ENCODE assay signal across 11 cellular contexts in genomic region chr3:127961963-127962362, GRCh38. TPM values are rescaled to one million over a fixed set of nuclear protein-coding genes. Genes with fewer than 3 reads are reported as not detected.
DNase-seq lines count a peak whose midpoint lies in the region; ATAC-seq, FAIRE-seq and TF ChIP-seq lines count a peak whose summit lies in the region.
"Had no signal": no experiment of that assay in that cellular context is flagged by ENCODE, and none has a peak within 500 bp of the region (broad histone marks: within the 10 kb centered on the region; RNA-seq: fewer than 3 reads in every experiment).

No MANE protein-coding gene starts in this region.

- H3K27me3 ChIP-seq in colonic mucosa = no peaks in the 10 kb centered on the region
- no peaks in the 10 kb centered on the region for H3K27me3 ChIP-seq in pancreas
- H3K27me3 ChIP-seq: ovary had no signal

- peak; percentile 29 to 57 (median 45) for ATAC-seq in pancreas
- ATAC-seq in HG02623 (IDR thresholded peaks at IDR 0.05; ENCODE audit: unreplicated experiment) = no peak
- ATAC-seq in SK-N-SH treated with all-trans-retinoic acid at 6 μM for 48 hours = no peak
- ATAC-seq in GM21619 (IDR thresholded peaks at IDR 0.05; ENCODE audit: unreplicated experiment) = no peak

- H3K36me3 ChIP-seq in colonic mucosa = no peaks in the 10 kb centered on the region
- no peaks in the 10 kb centered on the region for H3K36me3 ChIP-seq in pancreas
- H3K36me3 ChIP-seq: ovary had no signal

- H3K4me1 ChIP-seq in colonic mucosa (no peaks in the 10 kb centered on the region), pancreas (no peaks in the 10 kb centered on the region)

- H3K9me3 ChIP-seq in colonic mucosa (no peaks in the 10 kb centered on the region), pancreas (no peaks in the 10 kb centered on the region)
- H3K9me3 ChIP-seq: ovary had no signal

- no peak overlapping the region for H3K9ac ChIP-seq in colonic mucosa (ENCODE audit: low read depth in 2 of 2, low read length in 2 of 2)

- FAIRE-seq in pancreas (lab: Jason Lieb, UNC) = no peak

- TF ChIP-seq CTCF in colonic mucosa (IDR thresholded peaks at IDR 0.05) = no peak
- no peak for TF ChIP-seq CTCF in pancreas (IDR thresholded peaks at IDR 0.05)

- WGBS in pancreas, 2 donors = 71 to 78% methylated on average over 4 of the region's 4 CpGs

- DNase-seq in NCI-H82 (lab: John Stamatoyannopoulos, UW) (peak; percentile 34), NCI-H82 treated with DMSO at 0.1 percent for 48 hours (lab: John Stamatoyannopoulos, UW; ENCODE audit: unreplicated experiment) (no peak), NCI-H146 (lab: John Stamatoyannopoulos, UW) (peak; percentile 61), colonic mucosa (peak; percentile 27), pancreas (no peak)
- DNase-seq: GOT3, MV-4-11, ovary had no signal

- no peak overlapping the region for H3K4me3 ChIP-seq in colonic mucosa
- H3K4me3 ChIP-seq in pancreas = no peak overlapping the region
- H3K4me3 ChIP-seq: ovary had no signal

- intact Hi-C loops in colonic mucosa (cut with DNase I) (no loop called here), pancreas (cut with DNase I) (loop anchor here in 1 of 3 donors (10.0 kb wide), 1 partner anchor 307 kb away; no protein-coding TSS in a partner anchor)

- no peak overlapping the region for H3K27ac ChIP-seq in colonic mucosa
- H3K27ac ChIP-seq in pancreas = no peak overlapping the region
- H3K27ac ChIP-seq: ovary had no signal

TF ChIP-seq in SK-N-SH treated with all-trans-retinoic acid at 6 μM for 48 hours, 23 proteins besides CTCF, POLR2A, EP300 and RAD21:
- TF ChIP-seq, protein P1, sequence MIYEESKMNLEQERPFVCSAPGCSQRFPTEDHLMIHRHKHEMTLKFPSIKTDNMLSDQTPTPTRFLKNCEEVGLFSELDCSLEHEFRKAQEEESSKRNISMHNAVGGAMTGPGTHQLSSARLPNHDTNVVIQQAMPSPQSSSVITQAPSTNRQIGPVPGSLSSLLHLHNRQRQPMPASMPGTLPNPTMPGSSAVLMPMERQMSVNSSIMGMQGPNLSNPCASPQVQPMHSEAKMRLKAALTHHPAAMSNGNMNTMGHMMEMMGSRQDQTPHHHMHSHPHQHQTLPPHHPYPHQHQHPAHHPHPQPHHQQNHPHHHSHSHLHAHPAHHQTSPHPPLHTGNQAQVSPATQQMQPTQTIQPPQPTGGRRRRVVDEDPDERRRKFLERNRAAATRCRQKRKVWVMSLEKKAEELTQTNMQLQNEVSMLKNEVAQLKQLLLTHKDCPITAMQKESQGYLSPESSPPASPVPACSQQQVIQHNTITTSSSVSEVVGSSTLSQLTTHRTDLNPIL (CRISPR knock-in tag; IDR thresholded peaks at IDR 0.05; ENCODE audit: low read depth) = no peak
- no peak for TF ChIP-seq ZNF70 (CRISPR knock-in tag; IDR thresholded peaks at IDR 0.05)
- TF ChIP-seq PPARA (CRISPR knock-in tag; IDR thresholded peaks at IDR 0.05; ENCODE audit: borderline replicate concordance) = no peak
- no peak for TF ChIP-seq OSR1 (CRISPR knock-in tag; IDR thresholded peaks at IDR 0.05)
- TF ChIP-seq ESRRG (CRISPR knock-in tag; IDR thresholded peaks at IDR 0.05) = no peak
- no peak for TF ChIP-seq BACH2 (CRISPR knock-in tag; IDR thresholded peaks at IDR 0.05; ENCODE audit: borderline replicate concordance)
- no peak for TF ChIP-seq ZFP3 (CRISPR knock-in tag; IDR thresholded peaks at IDR 0.05)
- no peak for TF ChIP-seq ARNTL (CRISPR knock-in tag; IDR thresholded peaks at IDR 0.05; ENCODE audit: borderline replicate concordance, low read depth)
- no peak for TF ChIP-seq SNAI2 (CRISPR knock-in tag; IDR thresholded peaks at IDR 0.05)
- no peak for TF ChIP-seq RARB (CRISPR knock-in tag; IDR thresholded peaks at IDR 0.05)
- TF ChIP-seq, protein P2, sequence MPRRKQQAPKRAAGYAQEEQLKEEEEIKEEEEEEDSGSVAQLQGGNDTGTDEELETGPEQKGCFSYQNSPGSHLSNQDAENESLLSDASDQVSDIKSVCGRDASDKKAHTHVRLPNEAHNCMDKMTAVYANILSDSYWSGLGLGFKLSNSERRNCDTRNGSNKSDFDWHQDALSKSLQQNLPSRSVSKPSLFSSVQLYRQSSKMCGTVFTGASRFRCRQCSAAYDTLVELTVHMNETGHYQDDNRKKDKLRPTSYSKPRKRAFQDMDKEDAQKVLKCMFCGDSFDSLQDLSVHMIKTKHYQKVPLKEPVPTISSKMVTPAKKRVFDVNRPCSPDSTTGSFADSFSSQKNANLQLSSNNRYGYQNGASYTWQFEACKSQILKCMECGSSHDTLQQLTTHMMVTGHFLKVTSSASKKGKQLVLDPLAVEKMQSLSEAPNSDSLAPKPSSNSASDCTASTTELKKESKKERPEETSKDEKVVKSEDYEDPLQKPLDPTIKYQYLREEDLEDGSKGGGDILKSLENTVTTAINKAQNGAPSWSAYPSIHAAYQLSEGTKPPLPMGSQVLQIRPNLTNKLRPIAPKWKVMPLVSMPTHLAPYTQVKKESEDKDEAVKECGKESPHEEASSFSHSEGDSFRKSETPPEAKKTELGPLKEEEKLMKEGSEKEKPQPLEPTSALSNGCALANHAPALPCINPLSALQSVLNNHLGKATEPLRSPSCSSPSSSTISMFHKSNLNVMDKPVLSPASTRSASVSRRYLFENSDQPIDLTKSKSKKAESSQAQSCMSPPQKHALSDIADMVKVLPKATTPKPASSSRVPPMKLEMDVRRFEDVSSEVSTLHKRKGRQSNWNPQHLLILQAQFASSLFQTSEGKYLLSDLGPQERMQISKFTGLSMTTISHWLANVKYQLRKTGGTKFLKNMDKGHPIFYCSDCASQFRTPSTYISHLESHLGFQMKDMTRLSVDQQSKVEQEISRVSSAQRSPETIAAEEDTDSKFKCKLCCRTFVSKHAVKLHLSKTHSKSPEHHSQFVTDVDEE (CRISPR knock-in tag; IDR thresholded peaks at IDR 0.05) = no peak
- TF ChIP-seq PATZ1 (CRISPR knock-in tag; IDR thresholded peaks at IDR 0.05; ENCODE audit: borderline replicate concordance) = no peak
- TF ChIP-seq ZNF565 (CRISPR knock-in tag; conservative IDR thresholded peaks at IDR 0.05; ENCODE audit: low read depth) = no peak
- TF ChIP-seq ISL1 (CRISPR knock-in tag; IDR thresholded peaks at IDR 0.05) = no peak
- TF ChIP-seq TCF4 (CRISPR knock-in tag; IDR thresholded peaks at IDR 0.05; ENCODE audit: borderline replicate concordance) = no peak
- TF ChIP-seq TOX (CRISPR knock-in tag; IDR thresholded peaks at IDR 0.05; ENCODE audit: borderline replicate concordance) = no peak
- no peak for TF ChIP-seq ZC3H10 (CRISPR knock-in tag; IDR thresholded peaks at IDR 0.05)
- no peak for TF ChIP-seq POU6F1 (CRISPR knock-in tag; IDR thresholded peaks at IDR 0.05; ENCODE audit: borderline replicate concordance, low read depth)
- TF ChIP-seq GLIS3 (CRISPR knock-in tag; IDR thresholded peaks at IDR 0.05) = no peak
- TF ChIP-seq, protein P3, sequence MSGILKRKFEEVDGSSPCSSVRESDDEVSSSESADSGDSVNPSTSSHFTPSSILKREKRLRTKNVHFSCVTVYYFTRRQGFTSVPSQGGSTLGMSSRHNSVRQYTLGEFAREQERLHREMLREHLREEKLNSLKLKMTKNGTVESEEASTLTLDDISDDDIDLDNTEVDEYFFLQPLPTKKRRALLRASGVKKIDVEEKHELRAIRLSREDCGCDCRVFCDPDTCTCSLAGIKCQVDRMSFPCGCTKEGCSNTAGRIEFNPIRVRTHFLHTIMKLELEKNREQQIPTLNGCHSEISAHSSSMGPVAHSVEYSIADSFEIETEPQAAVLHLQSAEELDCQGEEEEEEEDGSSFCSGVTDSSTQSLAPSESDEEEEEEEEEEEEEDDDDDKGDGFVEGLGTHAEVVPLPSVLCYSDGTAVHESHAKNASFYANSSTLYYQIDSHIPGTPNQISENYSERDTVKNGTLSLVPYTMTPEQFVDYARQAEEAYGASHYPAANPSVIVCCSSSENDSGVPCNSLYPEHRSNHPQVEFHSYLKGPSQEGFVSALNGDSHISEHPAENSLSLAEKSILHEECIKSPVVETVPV (CRISPR knock-in tag; IDR thresholded peaks at IDR 0.05) = no peak

RNA-seq across cellular contexts. Expression of gene KBTBD12, which starts 46.9 kb away (rescaled TPM):
- total RNA-seq in colonic mucosa (1 to 10 TPM; 3.2 to 4.1 TPM), pancreas (1 to 10 TPM; 1.2 to 2.9 (median 1.6) TPM)
- polyA plus RNA-seq in pancreas = 1 to 10 TPM in 1 of 2 donors, under 1 TPM in 1; 0.68 to 3.7 TPM

Comparison
In these comparisons a context has a peak if more than half of its experiments do, and no peak if none do; other contexts are left out.
1. DNase-seq: peak in NCI-H82 (single experiment), NCI-H146 (single experiment) and colonic mucosa (single experiment); none in NCI-H82 treated with DMSO at 0.1 percent for 48 hours (single experiment) and pancreas (0 of 6).
2. ATAC-seq: peak in pancreas (4 of 4); none in HG02623 (single experiment), SK-N-SH treated with all-trans-retinoic acid at 6 μM for 48 hours (single experiment) and GM21619 (single experiment).